In the genomic region with DNA sequence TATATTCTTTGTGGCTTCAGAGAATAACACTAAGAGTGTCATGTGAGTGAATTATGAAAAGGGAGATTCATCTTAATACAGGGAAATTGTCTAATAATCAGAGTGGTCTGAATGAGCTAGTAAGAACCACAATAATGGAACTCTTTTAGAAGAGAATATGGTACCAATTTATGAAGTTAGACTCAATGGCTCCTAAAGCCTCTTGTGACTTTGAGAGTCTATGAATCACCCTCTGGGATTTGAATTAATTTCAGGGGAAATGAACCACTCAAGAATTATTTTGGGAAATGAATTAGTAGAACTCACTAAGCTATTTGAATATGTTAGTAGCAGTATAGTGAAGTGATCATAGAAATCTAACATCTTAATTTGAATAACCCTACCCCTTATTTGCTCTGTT, we compare ENCODE assay signal across 15 cellular contexts.
"Had no signal": no experiment of that assay in that cellular context is flagged by ENCODE, and none has a peak within 500 bp of the region (broad histone marks: within the 10 kb centered on the region; RNA-seq: fewer than 3 reads in every experiment).

No MANE protein-coding gene starts in this region.

- H3K36me3 ChIP-seq: prostate gland had no signal

- H3K27me3 ChIP-seq: dorsolateral prefrontal cortex, heart left ventricle, upper lobe of left lung had no signal

- H3K27ac Mint-ChIP-seq: activated naive CD4-positive, alpha-beta T cell treated with anti-CD3 and anti-CD28 coated beads, Interleukin-2, amount 50 U/mL, for 24 hours; T-helper 2 cell treated with Interferon-gamma antibody and Interleukin-4, amounts not matched to agents 5 μg/mL and 100 μg/mL, for 36 hours had no signal

- H3K9me3 ChIP-seq: prostate gland had no signal

- H3K27me3 Mint-ChIP-seq: activated naive CD4-positive, alpha-beta T cell treated with anti-CD3 and anti-CD28 coated beads, Interleukin-2, amount 50 U/mL, for 24 hours had no signal

- DNase-seq: activated effector memory CD4-positive, alpha-beta T cell treated with Interleukin-2 at 50 U/mL for 16 hours; amniotic stem cell; cerebellar nuclear complex; dorsolateral prefrontal cortex; heart left ventricle; mammary epithelial cell; natural killer cell; nucleus accumbens; stimulated activated naive CD4-positive, alpha-beta T cell treated with Interleukin-2 at 50 U/mL for 16 hours; upper lobe of left lung had no signal

- H3K4me1 ChIP-seq: prostate gland had no signal

- H3K36me3 Mint-ChIP-seq: natural killer cell had no signal

- ATAC-seq: esophagus mucosa, heart left ventricle, natural killer cell, sciatic nerve had no signal

- H3K9me3 Mint-ChIP-seq: activated naive CD4-positive, alpha-beta T cell treated with anti-CD3 and anti-CD28 coated beads, Interleukin-2, amount 50 U/mL, for 24 hours; natural killer cell had no signal

- H3K4me3 ChIP-seq: dorsolateral prefrontal cortex, heart left ventricle, prostate gland, upper lobe of left lung had no signal

- H3K27ac ChIP-seq: dorsolateral prefrontal cortex, prostate gland, upper lobe of left lung had no signal

- H3K4me3 Mint-ChIP-seq: activated naive CD4-positive, alpha-beta T cell treated with anti-CD3 and anti-CD28 coated beads, Interleukin-2, amount 50 U/mL, for 24 hours; natural killer cell; T-helper 2 cell treated with Interferon-gamma antibody and Interleukin-4, amounts not matched to agents 5 μg/mL and 100 μg/mL, for 36 hours had no signal
